8 cellular contexts compared by ENCODE assay signal in genomic region chrX:14497184-14497666, GRCh38. TPM values are rescaled to one million over a fixed set of nuclear protein-coding genes. Genes with fewer than 3 reads are reported as not detected.
DNase-seq lines count a peak whose midpoint lies in the region; ATAC-seq and TF ChIP-seq lines count a peak whose summit lies in the region.

No MANE protein-coding gene starts in this region.

- no peaks in the 10 kb centered on the region for H3K36me3 ChIP-seq in left lung

- DNase-seq in AG08396 (ENCODE audit: low spot score) (peak; percentile 3), left lung (no peak), T-helper 9 cell (no peak), NCI-H774 (lab: John Stamatoyannopoulos, UW) (no peak)
- no peak for DNase-seq in activated CD4-positive, alpha-beta memory T cell treated with anti-CD3 and anti-CD28 coated beads, Interleukin-2, amount 10 ng/mL, durations not matched to agents 7 days and 5 days

- POLR2A ChIA-PET in activated CD4-positive, alpha-beta memory T cell treated with anti-CD3 and anti-CD28 coated beads, Interleukin-2, amount 10 ng/mL, durations not matched to agents 7 days and 5 days (lab: Charles Lee), result interaction anchor here (0.8 to 1.2 kb wide), 2 partner anchors 468 to 839 kb away, joined by 3 read pairs; partner anchors contain the start of gene GEMIN8

- peaks cover 2% of the 10 kb centered on the region for H3K27me3 Mint-ChIP-seq in activated CD4-positive, alpha-beta memory T cell treated with anti-CD3 and anti-CD28 coated beads, Interleukin-2, amount 10 ng/mL, durations not matched to agents 7 days and 5 days

- no peaks in the 10 kb centered on the region for H3K36me3 Mint-ChIP-seq in activated CD4-positive, alpha-beta memory T cell treated with anti-CD3 and anti-CD28 coated beads, Interleukin-2, amount 10 ng/mL, durations not matched to agents 7 days and 5 days (ENCODE audit: low read depth)

- CTCF ChIA-PET in activated CD4-positive, alpha-beta memory T cell treated with anti-CD3 and anti-CD28 coated beads, Interleukin-2, amount 10 ng/mL, durations not matched to agents 7 days and 5 days (lab: Charles Lee), result no interaction called here

- peak; percentile 72 for ATAC-seq in GM18517 (IDR thresholded peaks at IDR 0.05; ENCODE audit: unreplicated experiment)
- peak; percentile 70 for ATAC-seq in HG03060 (IDR thresholded peaks at IDR 0.05; ENCODE audit: low read depth, unreplicated experiment)
- ATAC-seq in left lung, result peak; percentile 64
- no peak for ATAC-seq in GM21526 (IDR thresholded peaks at IDR 0.05; ENCODE audit: low FRiP score, unreplicated experiment)

- H3K4me1 Mint-ChIP-seq in activated CD4-positive, alpha-beta memory T cell treated with anti-CD3 and anti-CD28 coated beads, Interleukin-2, amount 10 ng/mL, durations not matched to agents 7 days and 5 days, result peaks cover 7% of the 10 kb centered on the region

- intact Hi-C loops in left lung (cut with DNase I), result no loop called here

- no peaks in the 10 kb centered on the region for H3K27me3 ChIP-seq in left lung

- TF ChIP-seq CTCF in left lung (IDR thresholded peaks at IDR 0.05), result no peak

- peak overlapping the region in 1 of 2 donors; percentile 11 for H3K4me3 ChIP-seq in left lung

- no peaks in the 10 kb centered on the region for H3K4me1 ChIP-seq in left lung

- peak overlapping the region; percentile 22 to 55 for H3K27ac ChIP-seq in left lung

- H3K9me3 ChIP-seq in left lung, result no peaks in the 10 kb centered on the region

- H3K4me3 Mint-ChIP-seq in activated CD4-positive, alpha-beta memory T cell treated with anti-CD3 and anti-CD28 coated beads, Interleukin-2, amount 10 ng/mL, durations not matched to agents 7 days and 5 days, result peak overlapping the region; percentile 69

- H3K27ac Mint-ChIP-seq in activated CD4-positive, alpha-beta memory T cell treated with anti-CD3 and anti-CD28 coated beads, Interleukin-2, amount 10 ng/mL, durations not matched to agents 7 days and 5 days, result peak overlapping the region; percentile 66

- H3K9me3 Mint-ChIP-seq in activated CD4-positive, alpha-beta memory T cell treated with anti-CD3 and anti-CD28 coated beads, Interleukin-2, amount 10 ng/mL, durations not matched to agents 7 days and 5 days, result no peaks in the 10 kb centered on the region

RNA-seq across cellular contexts. Expression of gene GLRA2, which starts 32.1 kb away (rescaled TPM):
- total RNA-seq in activated CD4-positive, alpha-beta memory T cell treated with anti-CD3 and anti-CD28 coated beads, Interleukin-2, amount 10 ng/mL, durations not matched to agents 7 days and 5 days, result not detected
- total RNA-seq in left lung, result not detected
